ENCODE assay signal across 19 cellular contexts in genomic region chr3:125031544-125031943, GRCh38. TPM values are rescaled to one million over a fixed set of nuclear protein-coding genes. Genes with fewer than 3 reads are reported as not detected.
DNase-seq lines count a peak whose midpoint lies in the region; ATAC-seq, FAIRE-seq and TF ChIP-seq lines count a peak whose summit lies in the region.
"Had no signal": no experiment of that assay in that cellular context is flagged by ENCODE, and none has a peak within 500 bp of the region (broad histone marks: within the 10 kb centered on the region; RNA-seq: fewer than 3 reads in every experiment).

No MANE protein-coding gene starts in this region.

- no peak for TF ChIP-seq POLR2A in GM12891 (IDR thresholded peaks at IDR 0.05; ENCODE audit: low read depth, low read length)
- no peak for TF ChIP-seq POLR2A in H1 (IDR thresholded peaks at IDR 0.05; ENCODE audit: control extremely low read depth in 1 of 2, low read depth in 2 of 2, low read length in 2 of 2)

- no peak for TF ChIP-seq RAD21 in H1 (IDR thresholded peaks at IDR 0.05 in 1 of 2, conservative IDR thresholded peaks at IDR 0.05 in 1 of 2; ENCODE audit: low read depth in 2 of 2, low read length in 2 of 2)

- H3K27me3 ChIP-seq in H1 (replicated peaks in 1 of 4; ENCODE audit: control insufficient read depth in 3 of 4, extremely low read depth in 1 of 4, insufficient read depth in 3 of 4, low read length in 3 of 4) (no peaks in the 10 kb centered on the region), mesendoderm (ENCODE audit: insufficient read depth, low read length, poor library complexity) (no peaks in the 10 kb centered on the region)

- peaks cover 0 to 2% (median 0%) of the 10 kb centered on the region in 3 donors for H3K27me3 Mint-ChIP-seq in CD14-positive monocyte (ENCODE audit: low read depth in 3 of 3)
- H3K27me3 Mint-ChIP-seq: B cell; CD4-positive, alpha-beta memory T cell; IgD-negative memory B cell had no signal

- no peak overlapping the region for H3K4me3 Mint-ChIP-seq in CD14-positive monocyte
- H3K4me3 Mint-ChIP-seq: B cell; CD4-positive, alpha-beta memory T cell had no signal

- peaks cover 3 to 22% (median 14%) of the 10 kb centered on the region in 7 donors for H3K9me3 Mint-ChIP-seq in CD14-positive monocyte

- H2BK120ac ChIP-seq in H1 (replicated peaks; ENCODE audit: low read depth, low read length) (no peak overlapping the region), mesendoderm (ENCODE audit: low read depth, low read length) (no peak overlapping the region)

- FAIRE-seq in GM12891 (lab: Jason Lieb, UNC) (peak; percentile 51), H1 (lab: Jason Lieb, UNC) (no peak)
- FAIRE-seq: A204.1, D721Med, H54 had no signal

- no peak overlapping the region for H2BK5ac ChIP-seq in H1 (ENCODE audit: low read depth, low read length)
- H2BK5ac ChIP-seq in mesendoderm (ENCODE audit: low read length) = peak overlapping the region; percentile 61

- H3K27ac ChIP-seq in HEK293 (ENCODE audit: extremely low read depth, low read depth, low read length) (no peak overlapping the region), H1 (ENCODE audit: low read depth, low read length) (no peak overlapping the region), mesendoderm (ENCODE audit: low read depth, low read length) (no peak overlapping the region)

- H2BK20ac ChIP-seq in H1 (ENCODE audit: low read length) = no peak overlapping the region

- H3K4me1 ChIP-seq in HEK293 (ENCODE audit: control insufficient read depth, insufficient read depth, low read length) = no peaks in the 10 kb centered on the region
- H3K4me1 ChIP-seq in H1 (replicated peaks in 1 of 4; ENCODE audit: control insufficient read depth in 3 of 4, insufficient read depth in 4 of 4, low read length in 3 of 4) = 0 out of 7 replicates have a peak, but pooled peaks cover 0 to 2% (median 0%) of the 10 kb centered on the region in 4 experiments
- peaks cover 8% of the 10 kb centered on the region for H3K4me1 ChIP-seq in mesendoderm (ENCODE audit: control insufficient read depth, low read depth, low read length)

- POLR2A ChIA-PET in HEK293 (lab: Yijun Ruan, JAX) = no interaction called here
- POLR2A ChIA-PET in H1 (lab: Charles Lee; ENCODE audit: partially characterized antibody) = no interaction called here

- no peak overlapping the region for H2BK12ac ChIP-seq in H1 (ENCODE audit: low read depth, low read length)

- H3K4me2 ChIP-seq in H1 (ENCODE audit: insufficient read depth in 1 of 2, low read depth in 2 of 2, low read length in 2 of 2) (no peak overlapping the region), mesendoderm (ENCODE audit: low read length) (no peak overlapping the region)

- H3K4ac ChIP-seq in H1 (replicated peaks; ENCODE audit: insufficient read length, low read depth, low read length) = no peak overlapping the region
- no peak overlapping the region for H3K4ac ChIP-seq in mesendoderm (ENCODE audit: low read depth, low read length)

- H4K91ac ChIP-seq in H1 (replicated peaks; ENCODE audit: insufficient read length, low read length) = no peak overlapping the region

- no peak for TF ChIP-seq EP300 in H1 (IDR thresholded peaks at IDR 0.05; ENCODE audit: borderline replicate concordance in 1 of 2, low read depth in 2 of 2, low read length in 2 of 2)

- peak overlapping the region; percentile 47 for H3K56ac ChIP-seq in H1 (replicated peaks; ENCODE audit: insufficient read length, low read depth, low read length)
- H3K56ac ChIP-seq in mesendoderm (ENCODE audit: low read length) = peak overlapping the region; percentile 71

- intact Hi-C loops in CD14-positive monocyte (cut with micrococcal nuclease) (no loop called here), left cardiac atrium (cut with DNase I) (no loop called here)

- H3K4me1 Mint-ChIP-seq in CD14-positive monocyte = peaks cover 8% of the 10 kb centered on the region

- H3K27ac Mint-ChIP-seq in CD14-positive monocyte = no peak overlapping the region
- H3K27ac Mint-ChIP-seq: B cell, IgD-negative memory B cell had no signal

- no peak for DNase-seq in GM12891 (ENCODE audit: insufficient read length, low spot score)
- no peak for DNase-seq in H1 (ENCODE audit: low read depth in 1 of 2, low spot score in 2 of 2)
- no peak for DNase-seq in mesendoderm
- no peak for DNase-seq in NCI-H1048 (lab: John Stamatoyannopoulos, UW)
- DNase-seq in CD14-positive monocyte (ENCODE audit: low spot score) = no peak
- no peak for DNase-seq in left cardiac atrium
- no peak for DNase-seq in COLO829 (ENCODE audit: low spot score)
- DNase-seq: C1 segment of cervical spinal cord; CD4-positive, alpha-beta memory T cell; COR-L47; DMS153; DMS79 treated with DMSO at 0.1 percent for 48 hours; GDM1 had no signal

- no peak overlapping the region for H3K18ac ChIP-seq in H1 (ENCODE audit: extremely low read depth, low read length)
- H3K18ac ChIP-seq in mesendoderm (ENCODE audit: low read length) = no peak overlapping the region

- H3K79me2 ChIP-seq in H1 (ENCODE audit: control insufficient read depth in 1 of 2, insufficient read depth in 2 of 2, low read length in 2 of 2) (no peaks in the 10 kb centered on the region; a peak in 1 of 4 replicates), mesendoderm (ENCODE audit: control insufficient read depth, insufficient read depth, low read length) (peaks cover 40% of the 10 kb centered on the region)

- H3K23me2 ChIP-seq in H1 (ENCODE audit: low read depth, low read length) = peaks cover 4% of the 10 kb centered on the region; the same call in 1 of the 2 replicates

- H3K79me1 ChIP-seq in H1 (ENCODE audit: low read depth, low read length) (peaks cover 2% of the 10 kb centered on the region; the same call in 1 of the 2 replicates), mesendoderm (ENCODE audit: low read length) (peaks cover 26% of the 10 kb centered on the region)

- H4K5ac ChIP-seq in H1 (ENCODE audit: insufficient read length, low read depth, low read length) = no peak overlapping the region
- H4K5ac ChIP-seq in mesendoderm (ENCODE audit: low read length) = no peak overlapping the region

- peaks cover 25 to 28% of the 10 kb centered on the region in 2 donors for H3K36me3 Mint-ChIP-seq in CD14-positive monocyte

- no peak overlapping the region for H2AFZ ChIP-seq in H1 (ENCODE audit: low read length)

- H3K9me3 ChIP-seq in HEK293 (ENCODE audit: control insufficient read depth, insufficient read depth, low read depth, low read length) (no peaks in the 10 kb centered on the region), H1 (ENCODE audit: insufficient read depth in 2 of 2, low read depth in 1 of 2, low read length in 1 of 2) (0 out of 4 replicates have a peak, but pooled peaks cover 0 to 3% of the 10 kb centered on the region in 2 experiments)

- no peak overlapping the region for H3K4me3 ChIP-seq in HEK293 (ENCODE audit: low read depth, low read length)
- no peak overlapping the region for H3K4me3 ChIP-seq in H1 (ENCODE audit: extremely low read depth in 1 of 4, insufficient read depth in 2 of 4, low read depth in 3 of 4, low read length in 4 of 4)
- H3K4me3 ChIP-seq in mesendoderm (ENCODE audit: low read length) = no peak overlapping the region

- H4K8ac ChIP-seq in H1 (ENCODE audit: extremely low read depth, insufficient read depth, low read length) = no peak overlapping the region
- H4K8ac ChIP-seq in mesendoderm (ENCODE audit: low read depth, low read length) = no peak overlapping the region

- H4K20me1 ChIP-seq in H1 (replicated peaks in 1 of 2; ENCODE audit: control insufficient read depth in 1 of 2, insufficient read depth in 2 of 2, low read length in 2 of 2) = peaks cover 0 to 2% of the 10 kb centered on the region in 2 experiments

- H3K36me3 ChIP-seq in HEK293 (ENCODE audit: control insufficient read depth in 2 of 2, insufficient read depth in 1 of 2, low read length in 2 of 2) = peaks cover 0 to 29% of the 10 kb centered on the region in 2 experiments; a peak in 2 of 3 replicates
- H3K36me3 ChIP-seq in H1 (ENCODE audit: control insufficient read depth in 2 of 4, insufficient read depth in 4 of 4, low read length in 3 of 4) = peaks cover 0 to 10% (median 2%) of the 10 kb centered on the region in 4 experiments; a peak in 4 of 8 replicates
- peaks cover 11% of the 10 kb centered on the region for H3K36me3 ChIP-seq in mesendoderm (ENCODE audit: control insufficient read depth, insufficient read depth, low read length)

- H3K23ac ChIP-seq in H1 (ENCODE audit: insufficient read length) (no peak overlapping the region), mesendoderm (ENCODE audit: low read length) (peak overlapping the region; percentile 80)

- H3K9ac ChIP-seq in H1 (replicated peaks in 1 of 4; ENCODE audit: extremely low read depth in 1 of 4, low read depth in 3 of 4, low read length in 3 of 4) (no peak overlapping the region), mesendoderm (ENCODE audit: low read length) (no peak overlapping the region)

- H3K14ac ChIP-seq in H1 (ENCODE audit: insufficient read length) = no peak overlapping the region

- ATAC-seq in left cardiac atrium = no peak

- H2BK15ac ChIP-seq in H1 (ENCODE audit: low read length) = no peak overlapping the region
- no peak overlapping the region for H2BK15ac ChIP-seq in mesendoderm (replicated peaks; ENCODE audit: low read depth)

- TF ChIP-seq CTCF in HEK293 (tag by site-specific recombination; IDR thresholded peaks at IDR 0.05) (no peak), H1 (IDR thresholded peaks at IDR 0.05; ENCODE audit: control extremely low read depth in 1 of 3, insufficient read depth in 1 of 3, low read depth in 1 of 3, low read length in 3 of 3) (no peak), CD14-positive monocyte (IDR thresholded peaks at IDR 0.05) (no peak)

- whole genome bisulfite sequencing in H1 (ENCODE audit: extremely low coverage in 1 of 2, insufficient coverage in 1 of 2, insufficient read length in 1 of 2, insufficient replicate concordance in 2 of 2, low coverage in 1 of 2, low lambda C conversion rate in 2 of 2, missing lambda C conversion rate in 1 of 2), 2 experiments = 85% methylated on average over 4 of the region's 4 CpGs; no CpG with 5 or more reads in 1 of the 2 experiments
- WGBS in mesendoderm (ENCODE audit: extremely low coverage, insufficient coverage, low lambda C conversion rate) = no CpG with 5 or more reads among the region's 4 CpGs

- H2AK5ac ChIP-seq in H1 (ENCODE audit: low read depth, low read length) (no peak overlapping the region), mesendoderm (ENCODE audit: low read length) (peak overlapping the region; percentile 87)

- CTCF ChIA-PET in HEK293 (lab: Yijun Ruan, JAX) (no interaction called here), H1 (lab: Charles Lee; ENCODE audit: partially characterized antibody) (interaction anchor here (1.2 kb wide), 1 partner anchor 37 kb away, joined by 6 read pairs; no protein-coding TSS in a partner anchor)

RNA-seq across cellular contexts. Expression of gene HEG1, which starts 24.3 kb away (rescaled TPM):
- 11.3 TPM for polyA plus RNA-seq in GM12891 (2012; ENCODE audit: low read depth, missing spikeins)
- 9.7 and 13.1 TPM in 2 replicates for total RNA-seq in H1 (2021; fragmentation: NEBNext Ultra II Directional; extraction: Animal tissue kit (Norgen Biotek cat#: 25700))
- polyA plus RNA-seq in H1 (2011; rRNA removed) = 5.0 and 5.3 TPM in 2 replicates
- polyA plus RNA-seq in H1 (2011; cell fraction: cytosol; rRNA removed) = 3.2 TPM
- polyA plus RNA-seq in H1 (2011; cell fraction: nucleus; rRNA removed) = 5.4 TPM
- 4.5 to 6.0 TPM (median 5.0 TPM) in 4 replicates for polyA plus RNA-seq in H1 (2012, experiment 1 of 2)
- polyA plus RNA-seq in H1 (2012, experiment 2 of 2) = 0.62 TPM
- 5.1 TPM for polyA plus RNA-seq in H1 (2013, experiment 1 of 2)
- 5.3 TPM for polyA plus RNA-seq in H1 (2013, experiment 2 of 2)
- polyA minus RNA-seq in H1 (2011; rRNA and poly(A)+ RNA removed) = 9.4 and 11.0 TPM in 2 replicates
- polyA minus RNA-seq in H1 (2011; cell fraction: cytosol; rRNA and poly(A)+ RNA removed) = 8.3 TPM
- polyA minus RNA-seq in H1 (2011; cell fraction: nucleus; rRNA and poly(A)+ RNA removed) = 8.0 TPM
- 36.8 TPM for polyA plus RNA-seq in mesendoderm (2013, experiment 1 of 2)
- polyA plus RNA-seq in mesendoderm (2013, experiment 2 of 2) = 35.1 TPM
- polyA plus RNA-seq in CD14-positive monocyte = under 1 TPM; 0.28 to 0.69 TPM
- 100 to 1,000 TPM; 120 to 149 TPM for total RNA-seq in left cardiac atrium
